ENCODE assay signal across 1 cellular context in genomic region chr20:37418591-37418990, GRCh38.
TF ChIP-seq lines count a peak whose summit lies in the region.

No MANE protein-coding gene starts in this region.

TF ChIP-seq in H1, 55 proteins besides CTCF, POLR2A, EP300 and RAD21:
- TF ChIP-seq SP4 (IDR thresholded peaks at IDR 0.05; ENCODE audit: low read length) (no peak), E2F6 (IDR thresholded peaks at IDR 0.05) (no peak), SP1 (IDR thresholded peaks at IDR 0.05; ENCODE audit: low read depth, low read length) (no peak), EGR1 (IDR thresholded peaks at IDR 0.05; ENCODE audit: borderline replicate concordance, low read depth, low read length) (no peak), NRF1 (IDR thresholded peaks at IDR 0.05; ENCODE audit: low read depth, low read length) (no peak), PHF8 (conservative IDR thresholded peaks at IDR 0.05; ENCODE audit: low read depth, low read length) (no peak), HDAC2 (IDR thresholded peaks at IDR 0.05; ENCODE audit: borderline replicate concordance in 1 of 2, low read depth in 2 of 2, low read length in 2 of 2) (no peak), HDAC6 (IDR thresholded peaks at IDR 0.05; ENCODE audit: low read depth, low read length) (no peak), POLR2AphosphoS5 (IDR thresholded peaks at IDR 0.05; ENCODE audit: low read depth, low read length) (no peak), SIN3A (conservative IDR thresholded peaks at IDR 0.05 in 1 of 2, IDR thresholded peaks at IDR 0.05 in 1 of 2; ENCODE audit: low read depth in 1 of 2, low read length in 2 of 2) (no peak), KDM1A (IDR thresholded peaks at IDR 0.05; ENCODE audit: borderline replicate concordance, low read length) (no peak), TAF7 (optimal IDR thresholded peaks at IDR 0.05; ENCODE audit: borderline replicate concordance, low read depth, low read length) (no peak), CBX5 (IDR thresholded peaks at IDR 0.05; ENCODE audit: low read depth, low read length) (no peak), CEBPB (IDR thresholded peaks at IDR 0.05; ENCODE audit: low read depth, low read length) (no peak), TEAD4 (IDR thresholded peaks at IDR 0.05; ENCODE audit: low read depth, low read length) (no peak), SAP30 (IDR thresholded peaks at IDR 0.05; ENCODE audit: insufficient read depth, insufficient replicate concordance, low read length) (no peak), BACH1 (IDR thresholded peaks at IDR 0.05; ENCODE audit: low read length) (no peak), ZNF274 (IDR thresholded peaks at IDR 0.05; ENCODE audit: borderline replicate concordance, extremely low read depth, low read length) (no peak), TCF12 (IDR thresholded peaks at IDR 0.05; ENCODE audit: low read depth, low read length) (no peak), RBBP5 (IDR thresholded peaks at IDR 0.05; ENCODE audit: borderline replicate concordance, low read depth, low read length) (no peak)
